In the genomic region with DNA sequence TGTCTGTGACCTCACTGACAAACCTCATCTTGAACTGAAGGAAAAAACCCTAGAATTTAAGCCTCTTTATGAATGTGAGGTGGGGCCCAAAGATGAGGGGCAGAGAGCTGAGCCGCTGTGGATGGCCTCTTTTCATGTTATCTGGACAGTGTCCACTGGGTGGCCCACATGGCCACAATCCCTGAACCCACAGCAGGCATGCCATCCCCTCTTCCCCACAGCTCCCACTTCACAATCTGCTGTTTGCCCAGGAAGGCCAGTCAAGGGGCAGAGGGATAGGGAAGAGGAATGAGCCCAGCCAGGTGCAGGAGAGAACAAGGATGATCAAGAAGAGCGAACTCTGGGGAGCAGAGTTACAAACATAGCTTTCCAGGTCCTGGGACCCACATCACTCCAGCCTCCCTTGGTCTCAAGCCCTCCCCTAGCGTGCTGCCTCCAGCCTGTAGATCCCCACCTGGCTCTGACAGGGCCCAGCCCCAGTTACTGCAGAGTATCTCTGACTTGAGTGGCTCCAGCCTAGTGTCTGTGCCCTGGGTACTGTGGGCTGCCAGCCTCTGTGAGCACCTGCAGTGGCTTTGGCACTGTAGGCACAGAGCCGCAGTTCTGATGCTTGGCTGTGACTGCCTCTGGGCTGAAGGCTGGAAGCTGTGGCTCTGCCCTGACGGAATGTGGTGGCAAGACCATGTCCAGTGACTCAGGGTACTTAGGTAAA, we compare ENCODE assay signal across 1 cellular context.
TF ChIP-seq lines count a peak whose summit lies in the region.

No MANE protein-coding gene starts in this region.

TF ChIP-seq in GM23338, 12 proteins besides CTCF, POLR2A, EP300 and RAD21 (continued from another document):
- TF ChIP-seq, protein P1, sequence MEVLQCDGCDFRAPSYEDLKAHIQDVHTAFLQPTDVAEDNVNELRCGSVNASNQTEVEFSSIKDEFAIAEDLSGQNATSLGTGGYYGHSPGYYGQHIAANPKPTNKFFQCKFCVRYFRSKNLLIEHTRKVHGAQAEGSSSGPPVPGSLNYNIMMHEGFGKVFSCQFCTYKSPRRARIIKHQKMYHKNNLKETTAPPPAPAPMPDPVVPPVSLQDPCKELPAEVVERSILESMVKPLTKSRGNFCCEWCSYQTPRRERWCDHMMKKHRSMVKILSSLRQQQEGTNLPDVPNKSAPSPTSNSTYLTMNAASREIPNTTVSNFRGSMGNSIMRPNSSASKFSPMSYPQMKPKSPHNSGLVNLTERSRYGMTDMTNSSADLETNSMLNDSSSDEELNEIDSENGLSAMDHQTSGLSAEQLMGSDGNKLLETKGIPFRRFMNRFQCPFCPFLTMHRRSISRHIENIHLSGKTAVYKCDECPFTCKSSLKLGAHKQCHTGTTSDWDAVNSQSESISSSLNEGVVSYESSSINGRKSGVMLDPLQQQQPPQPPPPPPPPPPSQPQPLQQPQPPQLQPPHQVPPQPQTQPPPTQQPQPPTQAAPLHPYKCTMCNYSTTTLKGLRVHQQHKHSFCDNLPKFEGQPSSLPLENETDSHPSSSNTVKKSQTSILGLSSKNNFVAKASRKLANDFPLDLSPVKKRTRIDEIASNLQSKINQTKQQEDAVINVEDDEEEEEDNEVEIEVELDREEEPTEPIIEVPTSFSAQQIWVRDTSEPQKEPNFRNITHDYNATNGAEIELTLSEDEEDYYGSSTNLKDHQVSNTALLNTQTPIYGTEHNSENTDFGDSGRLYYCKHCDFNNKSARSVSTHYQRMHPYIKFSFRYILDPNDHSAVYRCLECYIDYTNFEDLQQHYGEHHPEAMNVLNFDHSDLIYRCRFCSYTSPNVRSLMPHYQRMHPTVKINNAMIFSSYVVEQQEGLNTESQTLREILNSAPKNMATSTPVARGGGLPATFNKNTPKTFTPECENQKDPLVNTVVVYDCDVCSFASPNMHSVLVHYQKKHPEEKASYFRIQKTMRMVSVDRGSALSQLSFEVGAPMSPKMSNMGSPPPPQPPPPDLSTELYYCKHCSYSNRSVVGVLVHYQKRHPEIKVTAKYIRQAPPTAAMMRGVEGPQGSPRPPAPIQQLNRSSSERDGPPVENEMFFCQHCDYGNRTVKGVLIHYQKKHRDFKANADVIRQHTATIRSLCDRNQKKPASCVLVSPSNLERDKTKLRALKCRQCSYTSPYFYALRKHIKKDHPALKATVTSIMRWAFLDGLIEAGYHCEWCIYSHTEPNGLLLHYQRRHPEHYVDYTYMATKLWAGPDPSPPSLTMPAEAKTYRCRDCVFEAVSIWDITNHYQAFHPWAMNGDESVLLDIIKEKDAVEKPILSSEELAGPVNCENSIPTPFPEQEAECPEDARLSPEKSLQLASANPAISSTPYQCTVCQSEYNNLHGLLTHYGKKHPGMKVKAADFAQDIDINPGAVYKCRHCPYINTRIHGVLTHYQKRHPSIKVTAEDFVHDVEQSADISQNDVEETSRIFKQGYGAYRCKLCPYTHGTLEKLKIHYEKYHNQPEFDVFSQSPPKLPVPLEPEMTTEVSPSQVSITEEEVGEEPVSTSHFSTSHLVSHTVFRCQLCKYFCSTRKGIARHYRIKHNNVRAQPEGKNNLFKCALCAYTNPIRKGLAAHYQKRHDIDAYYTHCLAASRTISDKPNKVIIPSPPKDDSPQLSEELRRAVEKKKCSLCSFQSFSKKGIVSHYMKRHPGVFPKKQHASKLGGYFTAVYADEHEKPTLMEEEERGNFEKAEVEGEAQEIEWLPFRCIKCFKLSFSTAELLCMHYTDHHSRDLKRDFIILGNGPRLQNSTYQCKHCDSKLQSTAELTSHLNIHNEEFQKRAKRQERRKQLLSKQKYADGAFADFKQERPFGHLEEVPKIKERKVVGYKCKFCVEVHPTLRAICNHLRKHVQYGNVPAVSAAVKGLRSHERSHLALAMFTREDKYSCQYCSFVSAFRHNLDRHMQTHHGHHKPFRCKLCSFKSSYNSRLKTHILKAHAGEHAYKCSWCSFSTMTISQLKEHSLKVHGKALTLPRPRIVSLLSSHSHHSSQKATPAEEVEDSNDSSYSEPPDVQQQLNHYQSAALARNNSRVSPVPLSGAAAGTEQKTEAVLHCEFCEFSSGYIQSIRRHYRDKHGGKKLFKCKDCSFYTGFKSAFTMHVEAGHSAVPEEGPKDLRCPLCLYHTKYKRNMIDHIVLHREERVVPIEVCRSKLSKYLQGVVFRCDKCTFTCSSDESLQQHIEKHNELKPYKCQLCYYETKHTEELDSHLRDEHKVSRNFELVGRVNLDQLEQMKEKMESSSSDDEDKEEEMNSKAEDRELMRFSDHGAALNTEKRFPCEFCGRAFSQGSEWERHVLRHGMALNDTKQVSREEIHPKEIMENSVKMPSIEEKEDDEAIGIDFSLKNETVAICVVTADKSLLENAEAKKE (CRISPR knock-in tag; IDR thresholded peaks at IDR 0.05): no peak
- TF ChIP-seq ZNF114 (CRISPR knock-in tag; IDR thresholded peaks at IDR 0.05): no peak
